In the genomic region with DNA sequence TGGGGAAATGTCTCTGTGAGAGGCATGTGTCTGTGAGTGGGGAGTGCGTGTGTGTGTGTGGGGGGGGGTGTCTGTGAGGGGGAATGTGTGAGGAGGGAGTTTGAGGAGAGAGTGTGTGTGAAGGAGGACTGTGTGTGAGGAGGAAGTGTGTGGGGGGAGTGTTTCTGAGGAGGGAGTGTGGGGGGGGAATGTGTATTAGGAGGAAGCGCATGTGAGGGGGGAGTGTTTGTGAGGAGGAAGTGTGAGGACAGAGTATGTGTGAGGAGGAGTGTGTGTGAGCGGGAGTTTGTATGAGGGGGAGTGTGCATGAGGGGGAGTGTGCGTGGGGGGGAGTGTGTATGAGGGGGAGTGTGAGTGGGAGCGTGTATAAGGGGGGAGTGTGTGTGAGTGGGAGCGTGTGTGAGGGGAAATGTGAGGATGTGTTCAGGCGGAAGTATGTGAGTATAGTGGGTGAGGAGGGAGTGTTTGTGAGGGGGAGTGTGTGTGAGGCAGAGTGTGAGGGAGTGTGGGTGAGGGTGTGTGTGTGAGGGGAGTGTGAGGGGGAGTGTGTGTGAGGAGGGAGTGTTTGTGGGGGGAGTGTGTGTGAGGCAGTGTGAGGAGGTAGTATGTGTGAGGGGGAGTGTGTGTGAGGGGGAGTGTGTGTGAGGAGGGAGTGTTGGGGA, we compare ENCODE assay signal across 1 cellular context.
TF ChIP-seq lines count a peak whose summit lies in the region.

No MANE protein-coding gene starts in this region.

TF ChIP-seq in HEK293, 187 proteins besides CTCF, POLR2A, EP300 and RAD21 (continued from another document):
- TF ChIP-seq ZNF704 (tag by site-specific recombination; IDR thresholded peaks at IDR 0.05) (no peak), ZNF600 (tag by site-specific recombination; IDR thresholded peaks at IDR 0.05) (no peak), EGR2 (tag by site-specific recombination; IDR thresholded peaks at IDR 0.05; ENCODE audit: low read depth) (peak; percentile 98), ZFP41 (tag by site-specific recombination; IDR thresholded peaks at IDR 0.05; ENCODE audit: borderline replicate concordance) (no peak), ZNF302 (tag by site-specific recombination; IDR thresholded peaks at IDR 0.05; ENCODE audit: low read depth) (no peak), ZNF398 (tag by site-specific recombination; IDR thresholded peaks at IDR 0.05) (peak; percentile 61), ZNF549 (tag by site-specific recombination; IDR thresholded peaks at IDR 0.05) (no peak), ZNF37A (tag by site-specific recombination; IDR thresholded peaks at IDR 0.05) (no peak), WT1 (tag by site-specific recombination; IDR thresholded peaks at IDR 0.05) (peak; percentile 66), ZNF146 (tag by site-specific recombination; IDR thresholded peaks at IDR 0.05) (no peak)
- TF ChIP-seq, protein P1, sequence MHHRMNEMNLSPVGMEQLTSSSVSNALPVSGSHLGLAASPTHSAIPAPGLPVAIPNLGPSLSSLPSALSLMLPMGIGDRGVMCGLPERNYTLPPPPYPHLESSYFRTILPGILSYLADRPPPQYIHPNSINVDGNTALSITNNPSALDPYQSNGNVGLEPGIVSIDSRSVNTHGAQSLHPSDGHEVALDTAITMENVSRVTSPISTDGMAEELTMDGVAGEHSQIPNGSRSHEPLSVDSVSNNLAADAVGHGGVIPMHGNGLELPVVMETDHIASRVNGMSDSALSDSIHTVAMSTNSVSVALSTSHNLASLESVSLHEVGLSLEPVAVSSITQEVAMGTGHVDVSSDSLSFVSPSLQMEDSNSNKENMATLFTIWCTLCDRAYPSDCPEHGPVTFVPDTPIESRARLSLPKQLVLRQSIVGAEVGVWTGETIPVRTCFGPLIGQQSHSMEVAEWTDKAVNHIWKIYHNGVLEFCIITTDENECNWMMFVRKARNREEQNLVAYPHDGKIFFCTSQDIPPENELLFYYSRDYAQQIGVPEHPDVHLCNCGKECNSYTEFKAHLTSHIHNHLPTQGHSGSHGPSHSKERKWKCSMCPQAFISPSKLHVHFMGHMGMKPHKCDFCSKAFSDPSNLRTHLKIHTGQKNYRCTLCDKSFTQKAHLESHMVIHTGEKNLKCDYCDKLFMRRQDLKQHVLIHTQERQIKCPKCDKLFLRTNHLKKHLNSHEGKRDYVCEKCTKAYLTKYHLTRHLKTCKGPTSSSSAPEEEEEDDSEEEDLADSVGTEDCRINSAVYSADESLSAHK (tag by site-specific recombination; IDR thresholded peaks at IDR 0.05): no peak
- TF ChIP-seq, protein P2, sequence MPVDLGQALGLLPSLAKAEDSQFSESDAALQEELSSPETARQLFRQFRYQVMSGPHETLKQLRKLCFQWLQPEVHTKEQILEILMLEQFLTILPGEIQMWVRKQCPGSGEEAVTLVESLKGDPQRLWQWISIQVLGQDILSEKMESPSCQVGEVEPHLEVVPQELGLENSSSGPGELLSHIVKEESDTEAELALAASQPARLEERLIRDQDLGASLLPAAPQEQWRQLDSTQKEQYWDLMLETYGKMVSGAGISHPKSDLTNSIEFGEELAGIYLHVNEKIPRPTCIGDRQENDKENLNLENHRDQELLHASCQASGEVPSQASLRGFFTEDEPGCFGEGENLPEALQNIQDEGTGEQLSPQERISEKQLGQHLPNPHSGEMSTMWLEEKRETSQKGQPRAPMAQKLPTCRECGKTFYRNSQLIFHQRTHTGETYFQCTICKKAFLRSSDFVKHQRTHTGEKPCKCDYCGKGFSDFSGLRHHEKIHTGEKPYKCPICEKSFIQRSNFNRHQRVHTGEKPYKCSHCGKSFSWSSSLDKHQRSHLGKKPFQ (tag by site-specific recombination; IDR thresholded peaks at IDR 0.05): 0 out of 2 replicates have a peak, but pooled peaks have one; percentile 28
